Comparison of ENCODE assay signal across 8 cellular contexts in genomic region chr10:47558109-47558508, GRCh38. TPM values are rescaled to one million over a fixed set of nuclear protein-coding genes. Genes with fewer than 3 reads are reported as not detected.
DNase-seq lines count a peak whose midpoint lies in the region; ATAC-seq, FAIRE-seq and TF ChIP-seq lines count a peak whose summit lies in the region.
"Not testable (repeated sequence)": the region's sequence is repeated elsewhere in the genome, so short reads cannot be mapped to it uniquely, and the experiment has no call there.

No MANE protein-coding gene starts in this region.

- H3K4me3 Mint-ChIP-seq in astrocyte (ENCODE audit: unreplicated experiment) = not testable (repeated sequence)
- H3K4me3 Mint-ChIP-seq in osteocyte (ENCODE audit: unreplicated experiment) = peak overlapping the region; percentile 26

- DNase-seq in AG20443 (ENCODE audit: low spot score) = peak; percentile 9
- DNase-seq in GM23248 = peak; percentile 87
- DNase-seq in PC-3 = peak; percentile 12
- DNase-seq in astrocyte (ENCODE audit: low read depth) = peak; percentile 76
- peak; percentile 6 for DNase-seq in hepatic stellate cell (ENCODE audit: low spot score)
- DNase-seq in osteocyte (ENCODE audit: extremely low spot score, unreplicated experiment); suprapubic skin (ENCODE audit: low spot score in 2 of 2): not testable (repeated sequence)

- not testable (repeated sequence) for H3K9me2 ChIP-seq in GM23248 (ENCODE audit: insufficient read depth); PC-3 (replicated peaks; ENCODE audit: low read length)

- H3K27ac ChIP-seq in GM23248 (peak overlapping the region; percentile 99), PC-3 (ENCODE audit: low read length) (peak overlapping the region; percentile 77), astrocyte (ENCODE audit: low read depth, low read length) (peak overlapping the region; percentile 96), suprapubic skin (peak overlapping the region; percentile 29)

- in situ Hi-C loops in GM23248 (cut with MboI) = not testable (repeated sequence)

- 19 to 22% methylated on average over 5 of the region's 5 CpGs for WGBS in GM23248 (ENCODE audit: low coverage in 1 of 2, low lambda C conversion rate in 2 of 2, missing lambda C conversion rate in 2 of 2), 2 experiments
- WGBS in suprapubic skin = 68% methylated on average over 5 of the region's 5 CpGs

- TF ChIP-seq POLR2A in suprapubic skin (IDR thresholded peaks at IDR 0.05) = not testable (repeated sequence)

- POLR2A ChIA-PET in PC-3 (lab: Charles Lee; ENCODE audit: unreplicated experiment) = not testable (repeated sequence)

- ATAC-seq in PC-3 = not testable (repeated sequence)

- not testable (repeated sequence) for H4K20me1 ChIP-seq in GM23248 (ENCODE audit: insufficient read depth); PC-3 (ENCODE audit: low read length); astrocyte (ENCODE audit: insufficient read depth, low read length)

- H3K9me3 ChIP-seq in GM23248 (ENCODE audit: low read depth); PC-3 (ENCODE audit: low read length); astrocyte (ENCODE audit: insufficient read depth, low read depth, low read length); endocrine pancreas (ENCODE audit: control insufficient read depth, low read length); suprapubic skin: not testable (repeated sequence)

- not testable (repeated sequence) for TF ChIP-seq CTCF in PC-3 (conservative IDR thresholded peaks at IDR 0.05; ENCODE audit: low read depth, low read length); astrocyte (IDR thresholded peaks at IDR 0.05; ENCODE audit: insufficient read depth, low read depth, low read length); osteocyte (IDR thresholded peaks at IDR 0.05); suprapubic skin (IDR thresholded peaks at IDR 0.05)

- peaks cover 16% of the 10 kb centered on the region for H3K4me1 ChIP-seq in GM23248 (ENCODE audit: insufficient read depth)
- not testable (repeated sequence) for H3K4me1 ChIP-seq in PC-3 (ENCODE audit: insufficient read depth, low read length); astrocyte (ENCODE audit: insufficient read depth, low read length); endocrine pancreas (ENCODE audit: control insufficient read depth, insufficient read depth, low read length); suprapubic skin

- H3K79me2 ChIP-seq in GM23248 (ENCODE audit: insufficient read depth); PC-3 (ENCODE audit: low read length); astrocyte (ENCODE audit: insufficient read depth, low read length): not testable (repeated sequence)

- not testable (repeated sequence) for H3K36me3 Mint-ChIP-seq in astrocyte (ENCODE audit: low read depth, unreplicated experiment); osteocyte (ENCODE audit: unreplicated experiment)

- TF ChIP-seq EP300 in suprapubic skin (IDR thresholded peaks at IDR 0.05) = not testable (repeated sequence)

- not testable (repeated sequence) for H3K4me1 Mint-ChIP-seq in astrocyte (ENCODE audit: low read depth, unreplicated experiment)
- H3K4me1 Mint-ChIP-seq in osteocyte (ENCODE audit: unreplicated experiment) = peaks cover 26% of the 10 kb centered on the region

- BruUV-seq in PC-3 (replicated peaks; lab: Mats Ljungman, UMichigan) = not testable (repeated sequence)

- not testable (repeated sequence) for H3K36me3 ChIP-seq in GM23248 (ENCODE audit: low read depth); PC-3 (ENCODE audit: low read depth, low read length); astrocyte (ENCODE audit: insufficient read depth, low read length); endocrine pancreas (ENCODE audit: control insufficient read depth, insufficient read depth, low read length); suprapubic skin

- H3K27me3 ChIP-seq in GM23248 (replicated peaks; ENCODE audit: insufficient read depth); PC-3 (ENCODE audit: low read length); astrocyte (ENCODE audit: insufficient read depth, low read length); endocrine pancreas (ENCODE audit: control insufficient read depth, insufficient read depth, low read length); suprapubic skin: not testable (repeated sequence)

- FAIRE-seq in astrocyte (lab: Jason Lieb, UNC) = not testable (repeated sequence)

- H3K9ac ChIP-seq in GM23248 (peak overlapping the region; percentile 83), PC-3 (ENCODE audit: low read length) (peak overlapping the region; percentile 31; the same call in 1 of the 2 replicates), astrocyte (ENCODE audit: low read length) (peak overlapping the region; percentile 82)
- H3K9ac ChIP-seq in endocrine pancreas (ENCODE audit: control insufficient read depth, insufficient read depth, low read length) = not testable (repeated sequence)

- H3K4me2 ChIP-seq in GM23248 (ENCODE audit: unreplicated experiment) = peak overlapping the region; percentile 77
- peak overlapping the region; percentile 48; the same call in 1 of the 2 replicates for H3K4me2 ChIP-seq in PC-3 (ENCODE audit: low read length)
- H3K4me2 ChIP-seq in astrocyte (ENCODE audit: low read length) = peak overlapping the region; percentile 74

- CTCF ChIA-PET in PC-3 (lab: Charles Lee) = interaction anchor here (0.7 kb wide), 1 partner anchor 100 kb away, joined by 3 read pairs; no protein-coding TSS in a partner anchor

- H3K27ac Mint-ChIP-seq in astrocyte (ENCODE audit: unreplicated experiment) (peak overlapping the region; percentile 14), osteocyte (ENCODE audit: unreplicated experiment) (peak overlapping the region; percentile 96)

- H3K27me3 Mint-ChIP-seq in astrocyte (ENCODE audit: low read depth, unreplicated experiment); osteocyte (ENCODE audit: unreplicated experiment): not testable (repeated sequence)

- not testable (repeated sequence) for H3K9me3 Mint-ChIP-seq in astrocyte (ENCODE audit: unreplicated experiment); osteocyte (ENCODE audit: unreplicated experiment)

- H3F3A ChIP-seq in GM23248 (ENCODE audit: insufficient read depth) = peaks cover 23% of the 10 kb centered on the region; the same call in 1 of the 2 replicates
- H3F3A ChIP-seq in PC-3 (ENCODE audit: low read length, unreplicated experiment) = not testable (repeated sequence)

- intact Hi-C loops in PC-3 (cut with micrococcal nuclease) = not testable (repeated sequence)

- not testable (repeated sequence) for H2AFZ ChIP-seq in GM23248; PC-3 (ENCODE audit: low read length); astrocyte (ENCODE audit: low read depth, low read length)

- H3K4me3 ChIP-seq in GM23248 (peak overlapping the region; percentile 3), astrocyte (ENCODE audit: insufficient read depth, low read depth, low read length) (peak overlapping the region; percentile 5), endocrine pancreas (ENCODE audit: control insufficient read depth, insufficient read depth, low read length) (peak overlapping the region; percentile 4)
- H3K4me3 ChIP-seq in PC-3 (ENCODE audit: low read length); suprapubic skin: not testable (repeated sequence)

RNA-seq across cellular contexts. Expression of gene AGAP9, which starts 34.7 kb away (rescaled TPM):
- 3.0 and 3.7 TPM in 2 replicates for total RNA-seq in GM23248 (2014; rRNA removed; shearing (Covaris generic))
- polyA plus RNA-seq in GM23248 (2016; fragmentation: Nextera tagmentation; extraction: Ambion mirVana) = 1.6 and 2.6 TPM in 2 replicates
- 5.6 and 7.1 TPM in 2 replicates for total RNA-seq in PC-3 (2014; rRNA removed)
- total RNA-seq in astrocyte = 6.5 and 7.0 TPM in 2 replicates
- total RNA-seq in osteocyte = 12.9 and 13.1 TPM in 2 replicates
- 10 to 100 TPM in 2 of 4 donors, 1 to 10 TPM in 2; 2.7 to 55.4 (median 11.0) TPM for total RNA-seq in suprapubic skin

Comparison
In these comparisons a context has a peak if more than half of its experiments do, and no peak if none do; other contexts are left out.
1. H3K27ac ChIP-seq: peak in every context shown above with its lines; median percentile 99 in GM23248; 96 in astrocyte; 77 in PC-3; 29 in suprapubic skin.